14 cellular contexts compared by ENCODE assay signal in genomic region chr21:44405091-44405947, GRCh38. TPM values are rescaled to one million over a fixed set of nuclear protein-coding genes. Genes with fewer than 3 reads are reported as not detected.
A peak's percentile ranks its signal among the peaks of the same experiment; 100 is the strongest.
DNase-seq lines count a peak whose midpoint lies in the region; ATAC-seq and TF ChIP-seq lines count a peak whose summit lies in the region.
"Had no signal": no experiment of that assay in that cellular context is flagged by ENCODE, and none has a peak within 500 bp of the region (broad histone marks: within the 10 kb centered on the region; RNA-seq: fewer than 3 reads in every experiment).

No MANE protein-coding gene starts in this region.

- no peaks in the 10 kb centered on the region for H3K36me3 Mint-ChIP-seq in dendritic cell treated with granulocyte-macrophage colony-stimulating factor and Interleukin-4, amounts not matched to agents 40 ng/mL and 50 ng/mL, for 4 days (ENCODE audit: low read depth)

- H3K9me3 ChIP-seq in right atrium auricular region (no peaks in the 10 kb centered on the region), spleen (no peaks in the 10 kb centered on the region)
- H3K9me3 ChIP-seq: BE2C had no signal

- H3K9me3 Mint-ChIP-seq in dendritic cell treated with granulocyte-macrophage colony-stimulating factor and Interleukin-4, amounts not matched to agents 40 ng/mL and 50 ng/mL, for 4 days = peaks cover 18% of the 10 kb centered on the region

- TF ChIP-seq POLR2A in spleen (IDR thresholded peaks at IDR 0.05) = no peak

- H3K4me3 Mint-ChIP-seq in dendritic cell treated with granulocyte-macrophage colony-stimulating factor and Interleukin-4, amounts not matched to agents 40 ng/mL and 50 ng/mL, for 4 days = no peak overlapping the region
- H3K4me3 Mint-ChIP-seq: CD4-positive, alpha-beta memory T cell; HFFc6 had no signal

- no peak overlapping the region for H3K4me3 ChIP-seq in right atrium auricular region
- H3K4me3 ChIP-seq in spleen = no peak overlapping the region

- H3K27me3 ChIP-seq in right atrium auricular region = no peaks in the 10 kb centered on the region
- H3K27me3 ChIP-seq in spleen (replicated peaks in 1 of 7) = no peaks in the 10 kb centered on the region
- H3K27me3 ChIP-seq: BE2C had no signal

- H3K27ac Mint-ChIP-seq in dendritic cell treated with granulocyte-macrophage colony-stimulating factor and Interleukin-4, amounts not matched to agents 40 ng/mL and 50 ng/mL, for 4 days = peak overlapping the region; percentile 13
- H3K27ac Mint-ChIP-seq: HFFc6 had no signal

- H3K27ac ChIP-seq in right atrium auricular region (no peak overlapping the region), spleen (no peak overlapping the region)
- H3K27ac ChIP-seq: C4-2B had no signal

- TF ChIP-seq CTCF in right atrium auricular region (IDR thresholded peaks at IDR 0.05) = no peak
- TF ChIP-seq CTCF in spleen (IDR thresholded peaks at IDR 0.05 in 8 of 11, conservative IDR thresholded peaks at IDR 0.05 in 3 of 11) = no peak

- H3K36me3 ChIP-seq in right atrium auricular region (no peaks in the 10 kb centered on the region), spleen (peaks cover 0 to 71% (median 15%) of the 10 kb centered on the region in 6 donors)
- H3K36me3 ChIP-seq: BE2C had no signal

- H3K27me3 Mint-ChIP-seq in dendritic cell treated with granulocyte-macrophage colony-stimulating factor and Interleukin-4, amounts not matched to agents 40 ng/mL and 50 ng/mL, for 4 days = no peaks in the 10 kb centered on the region
- H3K27me3 Mint-ChIP-seq: CD4-positive, alpha-beta memory T cell had no signal

- ATAC-seq in left cardiac atrium = no peak
- ATAC-seq in GM18858 (IDR thresholded peaks at IDR 0.05; ENCODE audit: unreplicated experiment) = no peak
- ATAC-seq: HepG2 had no signal

- 86 to 94% (median 93%) methylated on average over 24 to 34 of the region's 34 CpGs for WGBS in spleen, 5 donors

- peaks cover 4% of the 10 kb centered on the region for H3K4me1 Mint-ChIP-seq in dendritic cell treated with granulocyte-macrophage colony-stimulating factor and Interleukin-4, amounts not matched to agents 40 ng/mL and 50 ng/mL, for 4 days (ENCODE audit: low read depth)

- intact Hi-C loops in left cardiac atrium (cut with DNase I) (no loop called here), spleen (cut with DNase I; ENCODE audit: low total_unique reads) (no loop called here)
- intact Hi-C loops in dendritic cell treated with granulocyte-macrophage colony-stimulating factor and Interleukin-4, amounts not matched to agents 40 ng/mL and 50 ng/mL, for 4 days (cut with micrococcal nuclease) = no loop called here

- no peaks in the 10 kb centered on the region for H3K4me1 ChIP-seq in right atrium auricular region
- no peaks in the 10 kb centered on the region for H3K4me1 ChIP-seq in spleen
- H3K4me1 ChIP-seq: BE2C had no signal

- peak; percentile 49 for DNase-seq in right atrium auricular region (ENCODE audit: low spot score)
- DNase-seq in left cardiac atrium = no peak
- DNase-seq in spleen = peak; percentile 61
- DNase-seq in activated CD4-positive, alpha-beta T cell treated with anti-CD3 and anti-CD28 coated beads for 4 hours = no peak
- DNase-seq in dermis blood vessel endothelial cell = no peak
- DNase-seq: BE2C; CD4-positive, alpha-beta memory T cell; DMS153; DMS79 treated with DMSO at 0.1 percent for 48 hours had no signal

RNA-seq across cellular contexts. Expression of gene LRRC3, which starts 50.0 kb away (rescaled TPM):
- total RNA-seq in right atrium auricular region (1 to 10 TPM; 1.1 to 1.7 TPM), left cardiac atrium (1 to 10 TPM; 1.4 to 2.5 TPM), spleen (1 to 10 TPM; 1.3 to 4.9 (median 3.4) TPM), dermis blood vessel endothelial cell (1.9 and 2.1 TPM in 2 replicates)
- polyA plus RNA-seq in spleen = under 1 TPM; 0.24 to 0.86 (median 0.26) TPM
- total RNA-seq: HFFc6 had no signal

RNA-seq across cellular contexts. Expression of gene TRPM2, which starts 51.9 kb away (rescaled TPM):
- under 1 TPM; 0.75 to 0.89 TPM for total RNA-seq in right atrium auricular region
- 1 to 10 TPM; 2.9 to 5.1 TPM for total RNA-seq in left cardiac atrium
- total RNA-seq in spleen = 10 to 100 TPM; 10.4 to 35.3 (median 22.0) TPM
- polyA plus RNA-seq in spleen = 10 to 100 TPM; 20.5 to 44.1 (median 28.4) TPM
- 1.8 and 3.2 TPM in 2 replicates for total RNA-seq in dermis blood vessel endothelial cell

Comparison
In these comparisons a context has a peak if more than half of its experiments do, and no peak if none do; other contexts are left out.
1. DNase-seq: peak in right atrium auricular region (single experiment) and spleen (single experiment); none in left cardiac atrium (single experiment), activated CD4-positive, alpha-beta T cell treated with anti-CD3 and anti-CD28 coated beads for 4 hours (0 of 2) and dermis blood vessel endothelial cell (single experiment).